In the genomic region with DNA sequence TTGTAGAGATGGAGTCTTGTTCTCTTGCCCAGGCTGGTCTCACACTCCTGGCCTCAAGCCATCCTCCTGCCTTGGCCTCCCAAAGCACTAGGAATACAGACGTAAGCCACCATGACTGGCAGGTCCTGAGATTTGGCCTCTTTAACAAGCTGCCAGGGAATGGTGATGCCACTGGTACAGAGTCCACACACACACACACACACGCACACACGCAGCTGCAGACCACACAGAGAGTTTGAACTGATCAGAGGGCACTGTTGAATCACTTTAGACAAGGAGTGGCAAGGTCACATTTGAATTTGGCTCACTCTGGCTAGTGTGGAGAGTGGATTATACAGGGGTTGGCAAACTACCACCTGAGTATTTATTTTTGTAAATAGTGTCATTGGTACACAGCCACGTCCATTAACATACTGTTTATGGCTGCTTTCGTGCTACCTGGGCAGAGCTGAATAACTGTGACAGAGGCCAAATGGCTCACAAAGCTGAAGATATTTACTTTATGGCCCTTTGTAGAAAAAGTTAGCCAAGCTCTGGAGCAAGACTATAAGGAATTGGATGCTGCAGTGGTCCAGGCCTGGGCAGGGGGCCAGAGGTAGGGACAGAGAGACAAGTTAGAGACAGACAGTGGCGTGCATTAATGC, we compare ENCODE assay signal across 1 cellular context.
TF ChIP-seq lines count a peak whose summit lies in the region.

No MANE protein-coding gene starts in this region.

TF ChIP-seq in HepG2, 621 proteins besides CTCF, POLR2A, EP300 and RAD21 (continued from another document and continues in another):
- TF ChIP-seq, protein P1, sequence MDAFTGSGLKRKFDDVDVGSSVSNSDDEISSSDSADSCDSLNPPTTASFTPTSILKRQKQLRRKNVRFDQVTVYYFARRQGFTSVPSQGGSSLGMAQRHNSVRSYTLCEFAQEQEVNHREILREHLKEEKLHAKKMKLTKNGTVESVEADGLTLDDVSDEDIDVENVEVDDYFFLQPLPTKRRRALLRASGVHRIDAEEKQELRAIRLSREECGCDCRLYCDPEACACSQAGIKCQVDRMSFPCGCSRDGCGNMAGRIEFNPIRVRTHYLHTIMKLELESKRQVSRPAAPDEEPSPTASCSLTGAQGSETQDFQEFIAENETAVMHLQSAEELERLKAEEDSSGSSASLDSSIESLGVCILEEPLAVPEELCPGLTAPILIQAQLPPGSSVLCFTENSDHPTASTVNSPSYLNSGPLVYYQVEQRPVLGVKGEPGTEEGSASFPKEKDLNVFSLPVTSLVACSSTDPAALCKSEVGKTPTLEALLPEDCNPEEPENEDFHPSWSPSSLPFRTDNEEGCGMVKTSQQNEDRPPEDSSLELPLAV (CRISPR knock-in tag; conservative IDR thresholded peaks at IDR 0.05; ENCODE audit: low read depth) = no peak; the same call in 1 of the 2 replicates
- TF ChIP-seq, protein P2, sequence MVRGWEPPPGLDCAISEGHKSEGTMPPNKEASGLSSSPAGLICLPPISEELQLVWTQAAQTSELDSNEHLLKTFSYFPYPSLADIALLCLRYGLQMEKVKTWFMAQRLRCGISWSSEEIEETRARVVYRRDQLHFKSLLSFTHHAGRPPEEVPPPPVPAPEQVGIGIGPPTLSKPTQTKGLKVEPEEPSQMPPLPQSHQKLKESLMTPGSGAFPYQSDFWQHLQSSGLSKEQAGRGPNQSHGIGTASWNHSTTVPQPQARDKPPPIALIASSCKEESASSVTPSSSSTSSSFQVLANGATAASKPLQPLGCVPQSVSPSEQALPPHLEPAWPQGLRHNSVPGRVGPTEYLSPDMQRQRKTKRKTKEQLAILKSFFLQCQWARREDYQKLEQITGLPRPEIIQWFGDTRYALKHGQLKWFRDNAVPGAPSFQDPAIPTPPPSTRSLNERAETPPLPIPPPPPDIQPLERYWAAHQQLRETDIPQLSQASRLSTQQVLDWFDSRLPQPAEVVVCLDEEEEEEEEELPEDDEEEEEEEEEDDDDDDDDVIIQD (CRISPR knock-in tag; IDR thresholded peaks at IDR 0.05; ENCODE audit: low read depth) = 0 out of 2 replicates have a peak, but pooled peaks have one; percentile 53
- TF ChIP-seq MIER2 (CRISPR knock-in tag; IDR thresholded peaks at IDR 0.05) = no peak
- TF ChIP-seq PRMT3 (CRISPR knock-in tag; IDR thresholded peaks at IDR 0.05; ENCODE audit: borderline replicate concordance, low read depth) = no peak
- TF ChIP-seq, protein P3, sequence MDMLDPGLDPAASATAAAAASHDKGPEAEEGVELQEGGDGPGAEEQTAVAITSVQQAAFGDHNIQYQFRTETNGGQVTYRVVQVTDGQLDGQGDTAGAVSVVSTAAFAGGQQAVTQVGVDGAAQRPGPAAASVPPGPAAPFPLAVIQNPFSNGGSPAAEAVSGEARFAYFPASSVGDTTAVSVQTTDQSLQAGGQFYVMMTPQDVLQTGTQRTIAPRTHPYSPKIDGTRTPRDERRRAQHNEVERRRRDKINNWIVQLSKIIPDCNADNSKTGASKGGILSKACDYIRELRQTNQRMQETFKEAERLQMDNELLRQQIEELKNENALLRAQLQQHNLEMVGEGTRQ (IDR thresholded peaks at IDR 0.05; ENCODE audit: low read depth, low read length) = no peak
- TF ChIP-seq, protein P3 (CRISPR knock-in tag; IDR thresholded peaks at IDR 0.05; ENCODE audit: borderline replicate concordance) = no peak
- TF ChIP-seq, protein P4, sequence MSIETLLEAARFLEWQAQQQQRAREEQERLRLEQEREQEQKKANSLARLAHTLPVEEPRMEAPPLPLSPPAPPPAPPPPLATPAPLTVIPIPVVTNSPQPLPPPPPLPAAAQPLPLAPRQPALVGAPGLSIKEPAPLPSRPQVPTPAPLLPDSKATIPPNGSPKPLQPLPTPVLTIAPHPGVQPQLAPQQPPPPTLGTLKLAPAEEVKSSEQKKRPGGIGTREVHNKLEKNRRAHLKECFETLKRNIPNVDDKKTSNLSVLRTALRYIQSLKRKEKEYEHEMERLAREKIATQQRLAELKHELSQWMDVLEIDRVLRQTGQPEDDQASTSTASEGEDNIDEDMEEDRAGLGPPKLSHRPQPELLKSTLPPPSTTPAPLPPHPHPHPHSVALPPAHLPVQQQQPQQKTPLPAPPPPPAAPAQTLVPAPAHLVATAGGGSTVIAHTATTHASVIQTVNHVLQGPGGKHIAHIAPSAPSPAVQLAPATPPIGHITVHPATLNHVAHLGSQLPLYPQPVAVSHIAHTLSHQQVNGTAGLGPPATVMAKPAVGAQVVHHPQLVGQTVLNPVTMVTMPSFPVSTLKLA (IDR thresholded peaks at IDR 0.05) = no peak
- TF ChIP-seq, protein P5, sequence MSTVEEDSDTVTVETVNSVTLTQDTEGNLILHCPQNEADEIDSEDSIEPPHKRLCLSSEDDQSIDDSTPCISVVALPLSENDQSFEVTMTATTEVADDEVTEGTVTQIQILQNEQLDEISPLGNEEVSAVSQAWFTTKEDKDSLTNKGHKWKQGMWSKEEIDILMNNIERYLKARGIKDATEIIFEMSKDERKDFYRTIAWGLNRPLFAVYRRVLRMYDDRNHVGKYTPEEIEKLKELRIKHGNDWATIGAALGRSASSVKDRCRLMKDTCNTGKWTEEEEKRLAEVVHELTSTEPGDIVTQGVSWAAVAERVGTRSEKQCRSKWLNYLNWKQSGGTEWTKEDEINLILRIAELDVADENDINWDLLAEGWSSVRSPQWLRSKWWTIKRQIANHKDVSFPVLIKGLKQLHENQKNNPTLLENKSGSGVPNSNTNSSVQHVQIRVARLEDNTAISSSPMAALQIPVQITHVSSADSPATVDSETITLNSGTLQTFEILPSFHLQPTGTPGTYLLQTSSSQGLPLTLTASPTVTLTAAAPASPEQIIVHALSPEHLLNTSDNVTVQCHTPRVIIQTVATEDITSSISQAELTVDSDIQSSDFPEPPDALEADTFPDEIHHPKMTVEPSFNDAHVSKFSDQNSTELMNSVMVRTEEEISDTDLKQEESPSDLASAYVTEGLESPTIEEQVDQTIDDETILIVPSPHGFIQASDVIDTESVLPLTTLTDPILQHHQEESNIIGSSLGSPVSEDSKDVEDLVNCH (CRISPR knock-in tag; IDR thresholded peaks at IDR 0.05) = no peak
- TF ChIP-seq NPAS2 (CRISPR knock-in tag; IDR thresholded peaks at IDR 0.05; ENCODE audit: borderline replicate concordance) = no peak
- TF ChIP-seq NFYC (CRISPR knock-in tag; IDR thresholded peaks at IDR 0.05) = no peak
- TF ChIP-seq, protein P6, sequence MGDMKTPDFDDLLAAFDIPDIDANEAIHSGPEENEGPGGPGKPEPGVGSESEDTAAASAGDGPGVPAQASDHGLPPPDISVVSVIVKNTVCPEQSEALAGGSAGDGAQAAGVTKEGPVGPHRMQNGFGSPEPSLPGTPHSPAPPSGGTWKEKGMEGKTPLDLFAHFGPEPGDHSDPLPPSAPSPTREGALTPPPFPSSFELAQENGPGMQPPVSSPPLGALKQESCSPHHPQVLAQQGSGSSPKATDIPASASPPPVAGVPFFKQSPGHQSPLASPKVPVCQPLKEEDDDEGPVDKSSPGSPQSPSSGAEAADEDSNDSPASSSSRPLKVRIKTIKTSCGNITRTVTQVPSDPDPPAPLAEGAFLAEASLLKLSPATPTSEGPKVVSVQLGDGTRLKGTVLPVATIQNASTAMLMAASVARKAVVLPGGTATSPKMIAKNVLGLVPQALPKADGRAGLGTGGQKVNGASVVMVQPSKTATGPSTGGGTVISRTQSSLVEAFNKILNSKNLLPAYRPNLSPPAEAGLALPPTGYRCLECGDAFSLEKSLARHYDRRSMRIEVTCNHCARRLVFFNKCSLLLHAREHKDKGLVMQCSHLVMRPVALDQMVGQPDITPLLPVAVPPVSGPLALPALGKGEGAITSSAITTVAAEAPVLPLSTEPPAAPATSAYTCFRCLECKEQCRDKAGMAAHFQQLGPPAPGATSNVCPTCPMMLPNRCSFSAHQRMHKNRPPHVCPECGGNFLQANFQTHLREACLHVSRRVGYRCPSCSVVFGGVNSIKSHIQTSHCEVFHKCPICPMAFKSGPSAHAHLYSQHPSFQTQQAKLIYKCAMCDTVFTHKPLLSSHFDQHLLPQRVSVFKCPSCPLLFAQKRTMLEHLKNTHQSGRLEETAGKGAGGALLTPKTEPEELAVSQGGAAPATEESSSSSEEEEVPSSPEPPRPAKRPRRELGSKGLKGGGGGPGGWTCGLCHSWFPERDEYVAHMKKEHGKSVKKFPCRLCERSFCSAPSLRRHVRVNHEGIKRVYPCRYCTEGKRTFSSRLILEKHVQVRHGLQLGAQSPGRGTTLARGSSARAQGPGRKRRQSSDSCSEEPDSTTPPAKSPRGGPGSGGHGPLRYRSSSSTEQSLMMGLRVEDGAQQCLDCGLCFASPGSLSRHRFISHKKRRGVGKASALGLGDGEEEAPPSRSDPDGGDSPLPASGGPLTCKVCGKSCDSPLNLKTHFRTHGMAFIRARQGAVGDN (CRISPR knock-in tag; IDR thresholded peaks at IDR 0.05) = peak; percentile 39; the same call in 1 of the 2 replicates
- TF ChIP-seq SOX6 (IDR thresholded peaks at IDR 0.05) = no peak
- peak; percentile 63 for TF ChIP-seq SOX6 (CRISPR knock-in tag; IDR thresholded peaks at IDR 0.05)
- TF ChIP-seq, protein P7, sequence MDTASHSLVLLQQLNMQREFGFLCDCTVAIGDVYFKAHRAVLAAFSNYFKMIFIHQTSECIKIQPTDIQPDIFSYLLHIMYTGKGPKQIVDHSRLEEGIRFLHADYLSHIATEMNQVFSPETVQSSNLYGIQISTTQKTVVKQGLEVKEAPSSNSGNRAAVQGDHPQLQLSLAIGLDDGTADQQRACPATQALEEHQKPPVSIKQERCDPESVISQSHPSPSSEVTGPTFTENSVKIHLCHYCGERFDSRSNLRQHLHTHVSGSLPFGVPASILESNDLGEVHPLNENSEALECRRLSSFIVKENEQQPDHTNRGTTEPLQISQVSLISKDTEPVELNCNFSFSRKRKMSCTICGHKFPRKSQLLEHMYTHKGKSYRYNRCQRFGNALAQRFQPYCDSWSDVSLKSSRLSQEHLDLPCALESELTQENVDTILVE (CRISPR knock-in tag; IDR thresholded peaks at IDR 0.05) = no peak
- TF ChIP-seq ATRX (CRISPR knock-in tag; IDR thresholded peaks at IDR 0.05; ENCODE audit: borderline replicate concordance) = no peak
- TF ChIP-seq, protein P8, sequence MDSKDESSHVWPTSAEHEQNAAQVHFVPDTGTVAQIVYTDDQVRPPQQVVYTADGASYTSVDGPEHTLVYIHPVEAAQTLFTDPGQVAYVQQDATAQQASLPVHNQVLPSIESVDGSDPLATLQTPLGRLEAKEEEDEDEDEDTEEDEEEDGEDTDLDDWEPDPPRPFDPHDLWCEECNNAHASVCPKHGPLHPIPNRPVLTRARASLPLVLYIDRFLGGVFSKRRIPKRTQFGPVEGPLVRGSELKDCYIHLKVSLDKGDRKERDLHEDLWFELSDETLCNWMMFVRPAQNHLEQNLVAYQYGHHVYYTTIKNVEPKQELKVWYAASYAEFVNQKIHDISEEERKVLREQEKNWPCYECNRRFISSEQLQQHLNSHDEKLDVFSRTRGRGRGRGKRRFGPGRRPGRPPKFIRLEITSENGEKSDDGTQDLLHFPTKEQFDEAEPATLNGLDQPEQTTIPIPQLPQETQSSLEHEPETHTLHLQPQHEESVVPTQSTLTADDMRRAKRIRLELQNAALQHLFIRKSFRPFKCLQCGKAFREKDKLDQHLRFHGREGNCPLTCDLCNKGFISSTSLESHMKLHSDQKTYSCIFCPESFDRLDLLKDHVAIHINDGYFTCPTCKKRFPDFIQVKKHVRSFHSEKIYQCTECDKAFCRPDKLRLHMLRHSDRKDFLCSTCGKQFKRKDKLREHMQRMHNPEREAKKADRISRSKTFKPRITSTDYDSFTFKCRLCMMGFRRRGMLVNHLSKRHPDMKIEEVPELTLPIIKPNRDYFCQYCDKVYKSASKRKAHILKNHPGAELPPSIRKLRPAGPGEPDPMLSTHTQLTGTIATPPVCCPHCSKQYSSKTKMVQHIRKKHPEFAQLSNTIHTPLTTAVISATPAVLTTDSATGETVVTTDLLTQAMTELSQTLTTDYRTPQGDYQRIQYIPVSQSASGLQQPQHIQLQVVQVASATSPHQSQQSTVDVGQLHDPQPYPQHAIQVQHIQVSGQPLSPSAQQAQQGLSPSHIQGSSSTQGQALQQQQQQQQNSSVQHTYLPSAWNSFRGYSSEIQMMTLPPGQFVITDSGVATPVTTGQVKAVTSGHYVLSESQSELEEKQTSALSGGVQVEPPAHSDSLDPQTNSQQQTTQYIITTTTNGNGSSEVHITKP (CRISPR knock-in tag; IDR thresholded peaks at IDR 0.05; ENCODE audit: low read depth) = 0 out of 2 replicates have a peak, but pooled peaks have one; percentile 22
- TF ChIP-seq ZFX (CRISPR knock-in tag; IDR thresholded peaks at IDR 0.05; ENCODE audit: low read depth) = peak; percentile 50
- TF ChIP-seq ZC3H13 (CRISPR knock-in tag; IDR thresholded peaks at IDR 0.05) = peak; percentile 68; the same call in 1 of the 2 replicates
- peak; percentile 68 for TF ChIP-seq GATAD2A (CRISPR knock-in tag; IDR thresholded peaks at IDR 0.05)
- TF ChIP-seq ZNF589 (CRISPR knock-in tag; conservative IDR thresholded peaks at IDR 0.05) = peak; percentile 92
- TF ChIP-seq, protein P9, sequence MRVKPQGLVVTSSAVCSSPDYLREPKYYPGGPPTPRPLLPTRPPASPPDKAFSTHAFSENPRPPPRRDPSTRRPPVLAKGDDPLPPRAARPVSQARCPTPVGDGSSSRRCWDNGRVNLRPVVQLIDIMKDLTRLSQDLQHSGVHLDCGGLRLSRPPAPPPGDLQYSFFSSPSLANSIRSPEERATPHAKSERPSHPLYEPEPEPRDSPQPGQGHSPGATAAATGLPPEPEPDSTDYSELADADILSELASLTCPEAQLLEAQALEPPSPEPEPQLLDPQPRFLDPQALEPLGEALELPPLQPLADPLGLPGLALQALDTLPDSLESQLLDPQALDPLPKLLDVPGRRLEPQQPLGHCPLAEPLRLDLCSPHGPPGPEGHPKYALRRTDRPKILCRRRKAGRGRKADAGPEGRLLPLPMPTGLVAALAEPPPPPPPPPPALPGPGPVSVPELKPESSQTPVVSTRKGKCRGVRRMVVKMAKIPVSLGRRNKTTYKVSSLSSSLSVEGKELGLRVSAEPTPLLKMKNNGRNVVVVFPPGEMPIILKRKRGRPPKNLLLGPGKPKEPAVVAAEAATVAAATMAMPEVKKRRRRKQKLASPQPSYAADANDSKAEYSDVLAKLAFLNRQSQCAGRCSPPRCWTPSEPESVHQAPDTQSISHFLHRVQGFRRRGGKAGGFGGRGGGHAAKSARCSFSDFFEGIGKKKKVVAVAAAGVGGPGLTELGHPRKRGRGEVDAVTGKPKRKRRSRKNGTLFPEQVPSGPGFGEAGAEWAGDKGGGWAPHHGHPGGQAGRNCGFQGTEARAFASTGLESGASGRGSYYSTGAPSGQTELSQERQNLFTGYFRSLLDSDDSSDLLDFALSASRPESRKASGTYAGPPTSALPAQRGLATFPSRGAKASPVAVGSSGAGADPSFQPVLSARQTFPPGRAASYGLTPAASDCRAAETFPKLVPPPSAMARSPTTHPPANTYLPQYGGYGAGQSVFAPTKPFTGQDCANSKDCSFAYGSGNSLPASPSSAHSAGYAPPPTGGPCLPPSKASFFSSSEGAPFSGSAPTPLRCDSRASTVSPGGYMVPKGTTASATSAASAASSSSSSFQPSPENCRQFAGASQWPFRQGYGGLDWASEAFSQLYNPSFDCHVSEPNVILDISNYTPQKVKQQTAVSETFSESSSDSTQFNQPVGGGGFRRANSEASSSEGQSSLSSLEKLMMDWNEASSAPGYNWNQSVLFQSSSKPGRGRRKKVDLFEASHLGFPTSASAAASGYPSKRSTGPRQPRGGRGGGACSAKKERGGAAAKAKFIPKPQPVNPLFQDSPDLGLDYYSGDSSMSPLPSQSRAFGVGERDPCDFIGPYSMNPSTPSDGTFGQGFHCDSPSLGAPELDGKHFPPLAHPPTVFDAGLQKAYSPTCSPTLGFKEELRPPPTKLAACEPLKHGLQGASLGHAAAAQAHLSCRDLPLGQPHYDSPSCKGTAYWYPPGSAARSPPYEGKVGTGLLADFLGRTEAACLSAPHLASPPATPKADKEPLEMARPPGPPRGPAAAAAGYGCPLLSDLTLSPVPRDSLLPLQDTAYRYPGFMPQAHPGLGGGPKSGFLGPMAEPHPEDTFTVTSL (CRISPR knock-in tag; IDR thresholded peaks at IDR 0.05; ENCODE audit: borderline replicate concordance) = peak; percentile 65; the same call in 1 of the 2 replicates
- TF ChIP-seq ZNF792 (CRISPR knock-in tag; IDR thresholded peaks at IDR 0.05) = no peak; the same call in 1 of the 2 replicates
